Comparison of ENCODE assay signal across 2 cellular contexts in the genomic region with DNA sequence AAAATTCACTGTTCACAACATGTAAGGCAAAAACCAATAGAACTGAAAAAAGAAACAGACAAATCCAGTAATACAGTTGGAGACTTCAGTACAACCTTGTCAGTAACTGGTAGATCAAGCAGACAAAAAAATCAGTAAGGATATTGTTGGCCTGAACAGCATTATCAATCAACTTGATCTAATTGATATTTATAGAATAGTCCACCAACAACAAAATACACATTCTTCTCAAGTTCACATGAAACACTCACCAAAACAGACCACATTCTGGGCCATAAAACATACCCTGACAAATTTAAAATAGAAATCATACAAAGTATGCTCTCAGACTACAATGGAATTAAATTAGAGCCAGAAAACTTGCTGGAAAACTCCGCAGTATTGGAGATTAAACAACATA.
TF ChIP-seq lines count a peak whose summit lies in the region.

No MANE protein-coding gene starts in this region.

TF ChIP-seq in HepG2, 621 proteins besides CTCF, POLR2A, EP300 and RAD21:
- TF ChIP-seq ZNF614 (CRISPR knock-in tag; IDR thresholded peaks at IDR 0.05; ENCODE audit: borderline replicate concordance), result peak; percentile 96
- no peak for TF ChIP-seq MIER3 (CRISPR knock-in tag; IDR thresholded peaks at IDR 0.05; ENCODE audit: borderline replicate concordance)
TF ChIP-seq in HepG2: peak in this region for 1.

TF ChIP-seq in A549, 52 proteins besides CTCF, POLR2A, EP300 and RAD21:
- no peak for TF ChIP-seq POLR2AphosphoS2 (conservative IDR thresholded peaks at IDR 0.05; ENCODE audit: low read length)
- TF ChIP-seq, protein P1, sequence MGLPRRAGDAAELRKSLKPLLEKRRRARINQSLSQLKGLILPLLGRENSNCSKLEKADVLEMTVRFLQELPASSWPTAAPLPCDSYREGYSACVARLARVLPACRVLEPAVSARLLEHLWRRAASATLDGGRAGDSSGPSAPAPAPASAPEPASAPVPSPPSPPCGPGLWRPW (IDR thresholded peaks at IDR 0.05), result no peak
